In genomic region chr6:162907876-162908481, GRCh38 we compare ENCODE assay signal across 9 cellular contexts.
DNase-seq lines count a peak whose midpoint lies in the region; ATAC-seq and TF ChIP-seq lines count a peak whose summit lies in the region.
"Had no signal": no experiment of that assay in that cellular context is flagged by ENCODE, and none has a peak within 500 bp of the region (broad histone marks: within the 10 kb centered on the region; RNA-seq: fewer than 3 reads in every experiment).

No MANE protein-coding gene starts in this region.

- 65 to 75% methylated on average over 2 of the region's 2 CpGs for WGBS in thyroid gland, 2 donors

- H3K27ac ChIP-seq in HCT116 (ENCODE audit: low read depth, low read length) (no peak overlapping the region), thyroid gland (no peak overlapping the region)

- H3K27me3 ChIP-seq in BE2C (no peaks in the 10 kb centered on the region), HCT116 (ENCODE audit: insufficient read depth, low read length) (no peaks in the 10 kb centered on the region), thyroid gland (no peaks in the 10 kb centered on the region)

- H3K4me1 ChIP-seq in BE2C (no peaks in the 10 kb centered on the region), HCT116 (ENCODE audit: control insufficient read depth in 1 of 2, insufficient read depth in 2 of 2, low read length in 2 of 2) (no peaks in the 10 kb centered on the region), thyroid gland (no peaks in the 10 kb centered on the region)

- BruUV-seq in HCT116 (replicated peaks; lab: Mats Ljungman, UMichigan): no TSS peak

- no peak for ATAC-seq in HCT116
- ATAC-seq in stimulated activated naive CD8-positive, alpha-beta T cell treated with anti-CD3 and anti-CD28 coated beads, Interleukin-15, Interleukin-2, amounts not matched to agents 100 U/mL and 50 U/mL, for 24 hours: no peak

- RAD21 ChIA-PET in HCT116 (lab: Charles Lee; ENCODE audit: low non-redundant PET in 1 of 2, low total read pairs in 2 of 2, uncharacterized antibody in 2 of 2, unreplicated experiment in 2 of 2): no interaction called here

- H2AFZ ChIP-seq in HCT116 (ENCODE audit: low read depth, low read length, poor library complexity, severe bottlenecking): no peak overlapping the region

- H3K79me2 ChIP-seq in HCT116 (ENCODE audit: insufficient read depth, low read length): no peaks in the 10 kb centered on the region

- no peaks in the 10 kb centered on the region for H3K9me3 ChIP-seq in BE2C
- H3K9me3 ChIP-seq in HCT116 (ENCODE audit: control insufficient read depth in 1 of 2, insufficient read depth in 1 of 2, low read depth in 1 of 2, low read length in 2 of 2): no peaks in the 10 kb centered on the region
- no peaks in the 10 kb centered on the region for H3K9me3 ChIP-seq in thyroid gland

- H3K4me2 ChIP-seq in HCT116 (ENCODE audit: low read length): no peak overlapping the region

- H3K4me3 ChIP-seq in BE2C (ENCODE audit: low read depth, low read length): no peak overlapping the region
- no peak overlapping the region for H3K4me3 ChIP-seq in HCT116 (replicated peaks in 1 of 2; ENCODE audit: low read depth in 1 of 2, low read length in 2 of 2)
- H3K4me3 ChIP-seq in thyroid gland (replicated peaks in 1 of 3): no peak overlapping the region

- peak; percentile 55 for TF ChIP-seq CTCF in BE2C (IDR thresholded peaks at IDR 0.05; ENCODE audit: low read depth, low read length)
- peak; percentile 18 to 57 (median 24); a peak in 4 of 6 replicates for TF ChIP-seq CTCF in HCT116 (IDR thresholded peaks at IDR 0.05 in 2 of 3, conservative IDR thresholded peaks at IDR 0.05 in 1 of 3; ENCODE audit: borderline replicate concordance in 1 of 3, insufficient read depth in 1 of 3, low read depth in 2 of 3, low read length in 2 of 3)
- no peak for TF ChIP-seq CTCF in thyroid gland (IDR thresholded peaks at IDR 0.05)

- H3K9ac ChIP-seq in HCT116 (ENCODE audit: low read length): no peak overlapping the region

- POLR2A ChIA-PET in HCT116 (lab: Charles Lee): no interaction called here

- TF ChIP-seq POLR2A in HCT116 (IDR thresholded peaks at IDR 0.05; ENCODE audit: borderline replicate concordance, extremely low read depth, insufficient read depth, insufficient read length) (no peak), thyroid gland (IDR thresholded peaks at IDR 0.05) (no peak)

- H3K36me3 ChIP-seq in BE2C (no peaks in the 10 kb centered on the region), HCT116 (ENCODE audit: control insufficient read depth in 1 of 2, insufficient read depth in 2 of 2, low read length in 2 of 2) (no peaks in the 10 kb centered on the region), thyroid gland (no peaks in the 10 kb centered on the region)

- intact Hi-C loops in HCT116 (cut with micrococcal nuclease): no loop called here
- intact Hi-C loops in thyroid gland (cut with DNase I): no loop called here

- H3K9me2 ChIP-seq in HCT116 (ENCODE audit: insufficient read depth): no peaks in the 10 kb centered on the region

- H4K20me1 ChIP-seq in HCT116 (ENCODE audit: insufficient read depth): no peaks in the 10 kb centered on the region

- TF ChIP-seq RAD21 in HCT116 (IDR thresholded peaks at IDR 0.05; ENCODE audit: low read depth): peak; percentile 48

- DNase-seq in BE2C (no peak), HCT116 (ENCODE audit: low read depth, low spot score) (peak; percentile 35), RKO (ENCODE audit: low spot score) (peak; percentile 20), foreskin melanocyte (peak; percentile 20), thyroid gland (no peak), NCI-H345 treated with DMSO at 0.1 percent for 48 hours (lab: John Stamatoyannopoulos, UW; ENCODE audit: unreplicated experiment) (no peak), NCI-H1930 (lab: John Stamatoyannopoulos, UW) (no peak)
- no peak for DNase-seq in stimulated activated naive CD8-positive, alpha-beta T cell treated with anti-CD3 and anti-CD28 coated beads, Interleukin-15, Interleukin-2, amounts not matched to agents 100 U/mL and 50 U/mL, for 24 hours
- DNase-seq: NCI-H146 had no signal

- CTCF ChIA-PET in HCT116 (lab: Charles Lee): no interaction called here

TF ChIP-seq in HCT116, 20 proteins besides CTCF, POLR2A, EP300 and RAD21:
- TF ChIP-seq CEBPB (IDR thresholded peaks at IDR 0.05; ENCODE audit: low read depth) (no peak), EGR1 (IDR thresholded peaks at IDR 0.05; ENCODE audit: low read depth) (no peak), ZNF274 (IDR thresholded peaks at IDR 0.05; ENCODE audit: low read depth, low read length) (no peak), ZFX (IDR thresholded peaks at IDR 0.05) (no peak), YY1 (IDR thresholded peaks at IDR 0.05; ENCODE audit: extremely low read depth, insufficient replicate concordance, low read depth, low read length) (no peak), SIN3A (IDR thresholded peaks at IDR 0.05; ENCODE audit: low read depth) (no peak), POLR2AphosphoS5 (IDR thresholded peaks at IDR 0.05; ENCODE audit: low read depth, low read length) (no peak), FOSL1 (IDR thresholded peaks at IDR 0.05; ENCODE audit: low read depth) (no peak), ELF1 (IDR thresholded peaks at IDR 0.05; ENCODE audit: borderline replicate concordance, low read depth) (no peak), JUND (IDR thresholded peaks at IDR 0.05) (no peak), REST (IDR thresholded peaks at IDR 0.05; ENCODE audit: low read depth) (no peak), TCF7L2 (IDR thresholded peaks at IDR 0.05; ENCODE audit: borderline replicate concordance, extremely low read depth, insufficient read depth, insufficient read length) (no peak), EZH2phosphoT487 (IDR thresholded peaks at IDR 0.05; ENCODE audit: borderline replicate concordance) (no peak), CBX3 (IDR thresholded peaks at IDR 0.05; ENCODE audit: low read depth) (no peak)
- TF ChIP-seq, protein P1, sequence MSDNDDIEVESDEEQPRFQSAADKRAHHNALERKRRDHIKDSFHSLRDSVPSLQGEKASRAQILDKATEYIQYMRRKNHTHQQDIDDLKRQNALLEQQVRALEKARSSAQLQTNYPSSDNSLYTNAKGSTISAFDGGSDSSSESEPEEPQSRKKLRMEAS (IDR thresholded peaks at IDR 0.05): no peak
- TF ChIP-seq, protein P2, sequence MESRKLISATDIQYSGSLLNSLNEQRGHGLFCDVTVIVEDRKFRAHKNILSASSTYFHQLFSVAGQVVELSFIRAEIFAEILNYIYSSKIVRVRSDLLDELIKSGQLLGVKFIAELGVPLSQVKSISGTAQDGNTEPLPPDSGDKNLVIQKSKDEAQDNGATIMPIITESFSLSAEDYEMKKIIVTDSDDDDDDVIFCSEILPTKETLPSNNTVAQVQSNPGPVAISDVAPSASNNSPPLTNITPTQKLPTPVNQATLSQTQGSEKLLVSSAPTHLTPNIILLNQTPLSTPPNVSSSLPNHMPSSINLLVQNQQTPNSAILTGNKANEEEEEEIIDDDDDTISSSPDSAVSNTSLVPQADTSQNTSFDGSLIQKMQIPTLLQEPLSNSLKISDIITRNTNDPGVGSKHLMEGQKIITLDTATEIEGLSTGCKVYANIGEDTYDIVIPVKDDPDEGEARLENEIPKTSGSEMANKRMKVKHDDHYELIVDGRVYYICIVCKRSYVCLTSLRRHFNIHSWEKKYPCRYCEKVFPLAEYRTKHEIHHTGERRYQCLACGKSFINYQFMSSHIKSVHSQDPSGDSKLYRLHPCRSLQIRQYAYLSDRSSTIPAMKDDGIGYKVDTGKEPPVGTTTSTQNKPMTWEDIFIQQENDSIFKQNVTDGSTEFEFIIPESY (IDR thresholded peaks at IDR 0.05; ENCODE audit: extremely low read depth, insufficient replicate concordance, low read length): no peak

Comparison
In these comparisons a context has a peak if more than half of its experiments do, and no peak if none do; other contexts are left out.
1. DNase-seq: peak in HCT116 (single experiment), RKO (single experiment) and foreskin melanocyte (single experiment); none in BE2C (single experiment), thyroid gland (0 of 2), NCI-H345 treated with DMSO at 0.1 percent for 48 hours (single experiment), NCI-H1930 (0 of 2) and stimulated activated naive CD8-positive, alpha-beta T cell treated with anti-CD3 and anti-CD28 coated beads, Interleukin-15, Interleukin-2, amounts not matched to agents 100 U/mL and 50 U/mL, for 24 hours (single experiment).
2. CTCF ChIP-seq: peak in BE2C (single experiment) and HCT116 (3 of 3); none in thyroid gland (0 of 6).